16 cellular contexts compared by ENCODE assay signal in genomic region chr4:126081336-126081735, GRCh38.
"Had no signal": no experiment of that assay in that cellular context is flagged by ENCODE, and none has a peak within 500 bp of the region (broad histone marks: within the 10 kb centered on the region; RNA-seq: fewer than 3 reads in every experiment).

No MANE protein-coding gene starts in this region.

- ATAC-seq: activated CD4-positive, alpha-beta T cell treated with anti-CD3 and anti-CD28 coated beads for 36 hours; activated naive CD4-positive, alpha-beta T cell treated with anti-CD3 and anti-CD28 coated beads, Interleukin-2, amount 50 U/mL, for 72 hours; effector memory CD8-positive, alpha-beta T cell; gastrocnemius medialis; left lung had no signal

- H3K9me3 ChIP-seq: gastrocnemius medialis, transverse colon, uterus had no signal

- H3K27ac ChIP-seq: gastrocnemius medialis, left lung, transverse colon, uterus had no signal

- DNase-seq: activated CD4-positive, alpha-beta T cell treated with anti-CD3 and anti-CD28 coated beads for 36 hours; activated CD4-positive, alpha-beta T cell treated with anti-CD3 and anti-CD28 coated beads, Interleukin-2, amount 50 U/mL, for 48 hours; activated gamma-delta T cell treated with Interleukin-2 at 50 U/mL for 16 hours; effector memory CD8-positive, alpha-beta T cell; gastrocnemius medialis; head of caudate nucleus; left lung; stimulated activated CD4-positive, alpha-beta T cell treated with anti-CD3 and anti-CD28 coated beads, Interleukin-2, amount 100 ng/mL, for 24 hours; T-helper 2 cell; transverse colon; uterus had no signal

- H3K9me3 Mint-ChIP-seq: activated T-helper 1 cell treated with anti-CD3 and anti-CD28 coated beads, Interleukin-12 subunit alpha, Interleukin-12 subunit beta, Interleukin-2, Interleukin-4 antibody, amounts not matched to agents 30 ng/mL and 10 ng/mL and 1 ng/mL, durations not matched to agents 14 hours and 24 hours and 36 hours; stimulated activated naive CD8-positive, alpha-beta T cell treated with anti-CD3 and anti-CD28 coated beads, Interleukin-15, Interleukin-2, amounts not matched to agents 100 ng/mL and 50 ng/mL, for 24 hours had no signal

- H3K4me1 ChIP-seq: gastrocnemius medialis, left lung, transverse colon, uterus had no signal

- H3K27me3 Mint-ChIP-seq: activated CD4-positive, alpha-beta T cell treated with anti-CD3 and anti-CD28 coated beads for 36 hours; effector memory CD8-positive, alpha-beta T cell; progenitor cell of endocrine pancreas; stimulated activated naive CD8-positive, alpha-beta T cell treated with anti-CD3 and anti-CD28 coated beads, Interleukin-15, Interleukin-2, amounts not matched to agents 100 ng/mL and 50 ng/mL, for 24 hours had no signal

- H3K36me3 ChIP-seq: gastrocnemius medialis, left lung, transverse colon, uterus had no signal

- H3K36me3 Mint-ChIP-seq: activated naive CD4-positive, alpha-beta T cell treated with anti-CD3 and anti-CD28 coated beads, Interleukin-2, amount 50 U/mL, for 72 hours had no signal

- H3K4me3 Mint-ChIP-seq: activated CD4-positive, alpha-beta T cell treated with anti-CD3 and anti-CD28 coated beads for 36 hours; activated T-helper 1 cell treated with anti-CD3 and anti-CD28 coated beads, Interleukin-12 subunit alpha, Interleukin-12 subunit beta, Interleukin-2, Interleukin-4 antibody, amounts not matched to agents 30 ng/mL and 10 ng/mL and 1 ng/mL, durations not matched to agents 14 hours and 24 hours and 36 hours; effector memory CD8-positive, alpha-beta T cell; neural crest cell; stimulated activated naive CD8-positive, alpha-beta T cell treated with anti-CD3 and anti-CD28 coated beads, Interleukin-15, Interleukin-2, amounts not matched to agents 100 ng/mL and 50 ng/mL, for 24 hours had no signal

- H3K27me3 ChIP-seq: gastrocnemius medialis, left lung, transverse colon, uterus had no signal

- H3K4me1 Mint-ChIP-seq: activated CD4-positive, alpha-beta T cell treated with anti-CD3 and anti-CD28 coated beads for 36 hours; neural crest cell had no signal

- H3K27ac Mint-ChIP-seq: activated CD4-positive, alpha-beta T cell treated with anti-CD3 and anti-CD28 coated beads for 36 hours; activated naive CD4-positive, alpha-beta T cell treated with anti-CD3 and anti-CD28 coated beads, Interleukin-2, amount 50 U/mL, for 72 hours; activated T-helper 1 cell treated with anti-CD3 and anti-CD28 coated beads, Interleukin-12 subunit alpha, Interleukin-12 subunit beta, Interleukin-2, Interleukin-4 antibody, amounts not matched to agents 30 ng/mL and 10 ng/mL and 1 ng/mL, durations not matched to agents 14 hours and 24 hours and 36 hours; effector memory CD8-positive, alpha-beta T cell; progenitor cell of endocrine pancreas; stimulated activated naive CD8-positive, alpha-beta T cell treated with anti-CD3 and anti-CD28 coated beads, Interleukin-15, Interleukin-2, amounts not matched to agents 100 ng/mL and 50 ng/mL, for 24 hours had no signal

- H3K4me3 ChIP-seq: gastrocnemius medialis, left lung, transverse colon, uterus had no signal
